8 cellular contexts compared by ENCODE assay signal in genomic region chr16:56610017-56610608, GRCh38. TPM values are rescaled to one million over a fixed set of nuclear protein-coding genes. Genes with fewer than 3 reads are reported as not detected.
DNase-seq lines count a peak whose midpoint lies in the region; ATAC-seq and TF ChIP-seq lines count a peak whose summit lies in the region.

No MANE protein-coding gene starts in this region.

- no peaks in the 10 kb centered on the region for H3K9me3 ChIP-seq in adrenal gland (replicated peaks in 1 of 3)

- peak overlapping the region; percentile 90 to 100 (median 98) for H3K27ac ChIP-seq in adrenal gland

- TF ChIP-seq POLR2A in adrenal gland (IDR thresholded peaks at IDR 0.05), result peak in 1 of 2 donors; percentile 78

- peak overlapping the region in 1 of 4 donors; percentile 62 for H3K4me3 ChIP-seq in adrenal gland

- H3K4me1 ChIP-seq in adrenal gland (replicated peaks in 1 of 2), result peaks cover 49 to 55% of the 10 kb centered on the region in 2 donors

- ATAC-seq in GM18519 (IDR thresholded peaks at IDR 0.05; ENCODE audit: low FRiP score, unreplicated experiment), result no peak

- intact Hi-C loops in adrenal gland (cut with DNase I), result no loop called here

- no peaks in the 10 kb centered on the region for H3K27me3 ChIP-seq in adrenal gland

- 5 to 17% (median 15%) methylated on average over 10 of the region's 10 CpGs for WGBS in adrenal gland, 4 donors

- H3K36me3 ChIP-seq in adrenal gland (replicated peaks in 1 of 2), result no peaks in the 10 kb centered on the region

- peak in 1 of 6 experiments; percentile 0 for TF ChIP-seq CTCF in adrenal gland (IDR thresholded peaks at IDR 0.05)

- DNase-seq in NCI-H2107 treated with DMSO at 0.1 percent for 48 hours (lab: John Stamatoyannopoulos, UW; ENCODE audit: unreplicated experiment) (peak; percentile 12), NCI-H2107 (lab: John Stamatoyannopoulos, UW) (no peak), SW480 (ENCODE audit: low spot score) (peak; percentile 91), adrenal gland (peak; percentile 62 to 87 (median 81)), kidney tubule cell (ENCODE audit: low spot score) (peak; percentile 89), NCI-H524 treated with DMSO at 0.1 percent for 48 hours (lab: John Stamatoyannopoulos, UW) (no peak)
- DNase-seq in stimulated activated CD4-positive, alpha-beta T cell treated with anti-CD3 and anti-CD28 coated beads, Interleukin-2, amount 100 ng/mL, for 48 hours, result peak; percentile 59 to 69

RNA-seq across cellular contexts. Expression of gene MT2A, which starts 1.7 kb away (rescaled TPM):
- total RNA-seq in adrenal gland, result 1,000 to 10,000 TPM in 3 of 8 donors, 100 to 1,000 TPM in 4, 10 to 100 TPM in 1; 43.8 to 6,828 (median 533) TPM
- polyA plus RNA-seq in adrenal gland, result 1,000 to 10,000 TPM in 1 of 3 donors, 100 to 1,000 TPM in 2; 442 to 2,904 (median 888) TPM

RNA-seq across cellular contexts. Expression of gene MT1E, which starts 15.5 kb away (rescaled TPM):
- total RNA-seq in adrenal gland, result 1,000 to 10,000 TPM in 1 of 8 donors, 100 to 1,000 TPM in 7; 126 to 1,395 (median 358) TPM
- 1,000 to 10,000 TPM in 1 of 3 donors, 100 to 1,000 TPM in 2; 452 to 1,382 (median 541) TPM for polyA plus RNA-seq in adrenal gland

RNA-seq across cellular contexts. Expression of gene MT3, which starts 20.8 kb away (rescaled TPM):
- 100 to 1,000 TPM in 1 of 8 donors, 10 to 100 TPM in 6, 1 to 10 TPM in 1; 5.5 to 138 (median 33.6) TPM for total RNA-seq in adrenal gland
- 100 to 1,000 TPM in 2 of 3 donors, 10 to 100 TPM in 1; 54.2 to 354 (median 169) TPM for polyA plus RNA-seq in adrenal gland

RNA-seq across cellular contexts. Expression of gene MT1M, which starts 22.3 kb away (rescaled TPM):
- 10 to 100 TPM in 4 of 8 donors, 1 to 10 TPM in 4; 5.1 to 14.4 (median 10.6) TPM for total RNA-seq in adrenal gland
- 10 to 100 TPM in 1 of 3 donors, 1 to 10 TPM in 2; 6.0 to 50.3 (median 8.0) TPM for polyA plus RNA-seq in adrenal gland

RNA-seq across cellular contexts. Expression of gene MT1A, which starts 28.4 kb away (rescaled TPM):
- 10 to 100 TPM in 4 of 8 donors, 1 to 10 TPM in 3, not detected in 1; 6.9 to 85.1 (median 12.4) TPM for total RNA-seq in adrenal gland
- 100 to 1,000 TPM in 2 of 3 donors, 10 to 100 TPM in 1; 16.5 to 273 (median 100) TPM for polyA plus RNA-seq in adrenal gland

Comparison
In these comparisons a context has a peak if more than half of its experiments do, and no peak if none do; other contexts are left out.
1. DNase-seq: peak in NCI-H2107 treated with DMSO at 0.1 percent for 48 hours (single experiment), SW480 (single experiment), adrenal gland (7 of 7), kidney tubule cell (single experiment) and stimulated activated CD4-positive, alpha-beta T cell treated with anti-CD3 and anti-CD28 coated beads, Interleukin-2, amount 100 ng/mL, for 48 hours (2 of 2); none in NCI-H2107 (single experiment) and NCI-H524 treated with DMSO at 0.1 percent for 48 hours (single experiment).